Comparison of ENCODE assay signal across 9 cellular contexts in genomic region chr3:59290358-59290757, GRCh38.
"Had no signal": no experiment of that assay in that cellular context is flagged by ENCODE, and none has a peak within 500 bp of the region (broad histone marks: within the 10 kb centered on the region; RNA-seq: fewer than 3 reads in every experiment).

No MANE protein-coding gene starts in this region.

- H3K36me3 ChIP-seq: brain microvascular endothelial cell, gastrocnemius medialis, right atrium auricular region, transverse colon had no signal

- H3K9me3 ChIP-seq: gastrocnemius medialis had no signal

- H3K27me3 ChIP-seq: brain microvascular endothelial cell, gastrocnemius medialis, hepatocyte, right atrium auricular region, transverse colon had no signal

- H3K4me2 ChIP-seq: hepatocyte, smooth muscle cell had no signal

- H3K27ac ChIP-seq: brain microvascular endothelial cell, gastrocnemius medialis, hepatocyte, right atrium auricular region, transverse colon had no signal

- H3K79me2 ChIP-seq: hepatocyte had no signal

- H2AFZ ChIP-seq: hepatocyte had no signal

- H3K4me1 ChIP-seq: gastrocnemius medialis, right atrium auricular region, transverse colon had no signal

- DNase-seq: activated effector memory CD4-positive, alpha-beta T cell treated with Interleukin-2 at 50 U/mL for 16 hours; activated T-cell treated with anti-CD3 and anti-CD28 coated beads, Interleukin-2, amount 50 U/mL, for 24 hours; brain microvascular endothelial cell; gastrocnemius medialis; naive thymus-derived CD4-positive, alpha-beta T cell; transverse colon had no signal

- H3K4me3 ChIP-seq: gastrocnemius medialis, hepatocyte, right atrium auricular region, smooth muscle cell, transverse colon had no signal
